ENCODE assay signal across 7 cellular contexts in genomic region chr6:44949595-44950201, GRCh38.
"Had no signal": no experiment of that assay in that cellular context is flagged by ENCODE, and none has a peak within 500 bp of the region (broad histone marks: within the 10 kb centered on the region; RNA-seq: fewer than 3 reads in every experiment).

No MANE protein-coding gene starts in this region.

- H3K36me3 ChIP-seq: HAP-1 had no signal

- H3K4me3 ChIP-seq: GM23248, HAP-1 had no signal

- ATAC-seq: HCT116 had no signal

- H3K27ac ChIP-seq: GM23248 had no signal

- H3K9ac ChIP-seq: GM23248 had no signal

- DNase-seq: GM23248, GOT3, H7, IMR-90, KBM-7 had no signal

- H3K4me1 ChIP-seq: HAP-1 had no signal

- H2AFZ ChIP-seq: GM23248 had no signal
